Comparison of ENCODE assay signal across 24 cellular contexts in the genomic region with DNA sequence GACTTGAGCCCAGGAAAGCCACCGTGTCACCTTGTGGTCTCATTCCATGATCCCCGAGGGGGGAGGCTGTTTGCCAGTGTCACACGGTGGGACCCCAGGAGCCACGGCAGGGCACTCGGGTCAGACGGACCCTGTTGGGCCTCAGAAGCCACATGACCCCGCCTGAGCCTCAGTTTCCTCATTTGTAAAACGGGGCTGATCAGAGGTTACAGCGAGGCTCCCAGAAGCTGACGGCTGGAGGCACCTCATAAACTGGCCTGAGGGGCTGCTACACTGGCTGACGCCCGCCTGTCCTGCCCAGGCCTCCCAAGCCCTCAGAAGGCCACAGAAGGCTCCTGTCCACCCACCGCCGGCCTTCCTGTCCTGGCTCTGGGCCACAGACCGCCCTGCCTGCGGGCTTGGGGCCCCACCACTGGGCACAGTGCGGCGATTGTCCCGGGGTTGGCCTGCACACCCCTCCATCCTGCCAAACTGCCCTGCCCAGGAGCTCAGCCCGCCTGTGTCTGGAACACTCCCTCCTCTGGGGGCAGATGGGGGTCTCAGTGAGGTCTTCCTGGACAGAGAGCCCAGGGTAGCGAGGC. TPM values are rescaled to one million over a fixed set of nuclear protein-coding genes. Genes with fewer than 3 reads are reported as not detected.
A peak's percentile ranks its signal among the peaks of the same experiment; 100 is the strongest.
DNase-seq lines count a peak whose midpoint lies in the region; ATAC-seq and TF ChIP-seq lines count a peak whose summit lies in the region.
"Had no signal": no experiment of that assay in that cellular context is flagged by ENCODE, and none has a peak within 500 bp of the region (broad histone marks: within the 10 kb centered on the region; RNA-seq: fewer than 3 reads in every experiment).

No MANE protein-coding gene starts in this region.

- no peaks in the 10 kb centered on the region for H3K27me3 ChIP-seq in BLaER1

- peaks cover 99% of the 10 kb centered on the region for H4K20me1 ChIP-seq in BLaER1

- H3K27ac ChIP-seq in BLaER1, result peak overlapping the region; percentile 33
- peak overlapping the region; percentile 86 for H3K27ac ChIP-seq in angular gyrus (ENCODE audit: low read depth, low read length)
- H3K27ac ChIP-seq in temporal lobe (ENCODE audit: low read depth, low read length), result peak overlapping the region; percentile 85
- H3K27ac ChIP-seq: PC-9, SJSA1 had no signal

- TF ChIP-seq POLR2A in erythroblast (IDR thresholded peaks at IDR 0.05; ENCODE audit: low read length), result no peak

- peaks cover 99% of the 10 kb centered on the region for H3K4me1 ChIP-seq in BLaER1
- H3K4me1 ChIP-seq: Caco-2, SJSA1 had no signal

- intact Hi-C loops in head of caudate nucleus (cut with DNase I), result no loop called here

- peaks cover 28% of the 10 kb centered on the region; the same call in 1 of the 2 replicates for H3K36me3 ChIP-seq in BLaER1
- H3K36me3 ChIP-seq: SJSA1 had no signal

- H3K9me3 ChIP-seq in BLaER1, result no peaks in the 10 kb centered on the region
- H3K9me3 ChIP-seq: Caco-2, SJSA1 had no signal

- 0 out of 2 replicates have a peak overlapping the region, but pooled peaks have one; percentile 14 for H3K9ac ChIP-seq in BLaER1

- peak overlapping the region; percentile 96 for H3K4me2 ChIP-seq in BLaER1
- H3K4me2 ChIP-seq: PC-9 had no signal

- H3K4me3 ChIP-seq in BLaER1, result no peak overlapping the region
- H3K4me3 ChIP-seq: GM12878, PC-9, SJSA1 had no signal

- peak in 22 of 42 donors; percentile 40 to 81 (median 58) for DNase-seq in head of caudate nucleus
- no peak for DNase-seq in erythroblast (lab: John Stamatoyannopoulos, UW)
- no peak for DNase-seq in stimulated activated CD4-positive, alpha-beta T cell treated with anti-CD3 and anti-CD28 coated beads, Interleukin-2, amount 100 ng/mL, for 48 hours
- DNase-seq: Caco-2; CD8-positive, alpha-beta T cell; EL; GDM1; GOT3; Karpas-422; NCI-H1092; NCI-H1417 treated with DMSO at 0.1 percent for 48 hours; NCI-H1694 treated with DMSO at 0.1 percent for 48 hours; NCI-H2081; NCI-H2227 treated with DMSO at 0.1 percent for 48 hours; NCI-H526 treated with DMSO at 0.1 percent for 48 hours; PC-9; Right ventricle myocardium superior had no signal

- no peak for ATAC-seq in HG02970 (IDR thresholded peaks at IDR 0.05; ENCODE audit: low FRiP score, unreplicated experiment)
- ATAC-seq: CD8-positive, alpha-beta T cell; GM12878; HCT116 had no signal

RNA-seq across cellular contexts. Expression of gene IQSEC1, which starts 18.4 kb away (rescaled TPM):
- 19.4 TPM for total RNA-seq in temporal lobe

Comparison
In these comparisons a context has a peak if more than half of its experiments do, and no peak if none do; other contexts are left out.
1. H3K27ac ChIP-seq: peak in every context shown above with its lines; median percentile 86 in angular gyrus; 85 in temporal lobe; 33 in BLaER1.
2. DNase-seq: peak in head of caudate nucleus (22 of 42); none in erythroblast (0 of 2) and stimulated activated CD4-positive, alpha-beta T cell treated with anti-CD3 and anti-CD28 coated beads, Interleukin-2, amount 100 ng/mL, for 48 hours (0 of 2).